Comparison of ENCODE assay signal across 9 cellular contexts in the genomic region with DNA sequence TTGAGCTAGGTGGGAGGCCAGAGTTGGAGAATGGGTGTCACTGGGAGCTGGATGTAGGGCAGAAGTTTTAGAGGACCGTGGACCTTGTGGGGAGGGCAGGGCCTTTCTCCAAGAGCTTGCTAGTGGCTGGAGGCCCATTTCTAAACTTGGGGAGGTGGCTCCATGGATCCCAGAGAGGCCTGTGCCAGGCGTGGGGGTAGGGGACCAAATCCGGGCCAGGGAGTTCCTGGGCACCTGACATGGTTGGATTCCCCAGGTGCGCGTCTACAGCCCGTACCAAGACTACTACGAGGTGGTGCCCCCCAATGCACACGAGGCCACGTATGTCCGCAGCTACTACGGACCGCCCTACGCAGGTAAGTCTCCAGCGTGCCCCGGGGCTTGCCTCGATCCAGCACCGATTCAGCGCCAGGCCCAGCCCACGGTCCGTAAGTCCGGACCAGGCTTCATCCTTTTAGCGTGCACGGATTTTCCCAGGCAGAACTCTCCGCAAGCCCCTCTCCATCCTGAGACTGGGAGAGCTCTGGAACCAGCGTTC. TPM values are rescaled to one million over a fixed set of nuclear protein-coding genes. Genes with fewer than 3 reads are reported as not detected.
DNase-seq lines count a peak whose midpoint lies in the region; ATAC-seq and TF ChIP-seq lines count a peak whose summit lies in the region.
"Had no signal": no experiment of that assay in that cellular context is flagged by ENCODE, and none has a peak within 500 bp of the region (broad histone marks: within the 10 kb centered on the region; RNA-seq: fewer than 3 reads in every experiment).

No MANE protein-coding gene starts in this region.

- no peak overlapping the region for H3K23ac ChIP-seq in H9 (ENCODE audit: insufficient read length, low read depth, low read length)

- H3K79me2 ChIP-seq in H9 (ENCODE audit: insufficient read depth, low read length) = no peaks in the 10 kb centered on the region

- peaks cover 16 to 18% of the 10 kb centered on the region in 2 experiments for H3K4me1 Mint-ChIP-seq in H9
- peaks cover 2% of the 10 kb centered on the region for H3K4me1 Mint-ChIP-seq in activated CD8-positive, alpha-beta T cell treated with anti-CD3 and anti-CD28 coated beads for 36 hours (ENCODE audit: low read depth)
- peaks cover 6 to 9% of the 10 kb centered on the region in 2 donors for H3K4me1 Mint-ChIP-seq in stimulated activated naive B cell treated with anti-CD40 and anti-IgM and Interleukin-4, amounts not matched to agents 10 μg/mL and 1 μg/mL and 100 μg/mL, for 72 hours

- DNase-seq in H9 = no peak
- DNase-seq in activated CD8-positive, alpha-beta T cell treated with anti-CD3 and anti-CD28 coated beads for 36 hours = no peak
- DNase-seq in stimulated activated naive B cell treated with anti-CD40 and anti-IgM and Interleukin-4, amounts not matched to agents 10 μg/mL and 1 μg/mL and 100 μg/mL, for 72 hours = no peak
- DNase-seq in GOT3 (lab: John Stamatoyannopoulos, UW) = no peak
- DNase-seq in inferior parietal cortex (ENCODE audit: extremely low spot score) = no peak
- no peak for DNase-seq in DMS114 treated with DMSO at 0.1 percent for 48 hours (lab: John Stamatoyannopoulos, UW; ENCODE audit: unreplicated experiment)
- no peak for DNase-seq in Ammon's horn (ENCODE audit: low spot score)

- no peaks in the 10 kb centered on the region; a peak in 1 of 5 replicates for H3K9me3 Mint-ChIP-seq in H9
- no peaks in the 10 kb centered on the region for H3K9me3 Mint-ChIP-seq in activated CD8-positive, alpha-beta T cell treated with anti-CD3 and anti-CD28 coated beads for 36 hours
- H3K9me3 Mint-ChIP-seq in stimulated activated naive B cell treated with anti-CD40 and anti-IgM and Interleukin-4, amounts not matched to agents 10 μg/mL and 1 μg/mL and 100 μg/mL, for 72 hours = no peaks in the 10 kb centered on the region

- POLR2A ChIA-PET in activated CD8-positive, alpha-beta T cell treated with anti-CD3 and anti-CD28 coated beads for 36 hours (lab: Charles Lee) = interaction anchor here (0.7 to 2.9 kb wide), 4 partner anchors 13 to 938 kb away, joined by 3 to 14 read pairs (median 6); no protein-coding TSS in a partner anchor

- intact Hi-C loops in activated CD8-positive, alpha-beta T cell treated with anti-CD3 and anti-CD28 coated beads for 36 hours (cut with micrococcal nuclease) = loop anchor here (2.0 to 5.0 kb wide), 2 partner anchors 36 to 308 kb away; no protein-coding TSS in a partner anchor

- ATAC-seq in activated CD8-positive, alpha-beta T cell treated with anti-CD3 and anti-CD28 coated beads for 36 hours = peak; percentile 40
- peak; percentile 35 to 45 for ATAC-seq in stimulated activated naive B cell treated with anti-CD40 and anti-IgM and Interleukin-4, amounts not matched to agents 10 μg/mL and 1 μg/mL and 100 μg/mL, for 72 hours (replicated peaks)

- H2BK120ac ChIP-seq in H9 (ENCODE audit: low read depth, low read length, poor library complexity, severe bottlenecking) = no peak overlapping the region

- WGBS in H9 (ENCODE audit: extremely low coverage, insufficient read length, low lambda C conversion rate) = no CpG with 5 or more reads among the region's 25 CpGs

- H2AK5ac ChIP-seq in H9 (ENCODE audit: insufficient read length, low read length) = no peak overlapping the region

- no peak overlapping the region for H3K18ac ChIP-seq in H9 (ENCODE audit: insufficient read length, low read depth, low read length)

- no peaks in the 10 kb centered on the region; the same call in 1 of the 2 replicates for H3K4me1 ChIP-seq in H9 (ENCODE audit: insufficient read depth, low read length)
- H3K4me1 ChIP-seq in iPS-20b (ENCODE audit: insufficient read depth, low read length) = peaks cover 5% of the 10 kb centered on the region; the same call in 1 of the 2 replicates

- H3K56ac ChIP-seq in H9 (ENCODE audit: insufficient read length, low read depth, low read length) = no peak overlapping the region

- H3K9ac ChIP-seq in H9 (ENCODE audit: extremely low read depth, insufficient read length, low read length) (no peak overlapping the region), iPS-20b (ENCODE audit: low read depth, low read length) (no peak overlapping the region)

- CTCF ChIA-PET in activated CD8-positive, alpha-beta T cell treated with anti-CD3 and anti-CD28 coated beads for 36 hours (lab: Charles Lee) = interaction anchor here (0.6 to 7.0 kb wide), 50 partner anchors 9 to 386 kb away, joined by 3 to 198 read pairs (median 4); partner anchors contain the start of genes ARHGEF17, FAM168A and PLEKHB1

- H3K4me2 ChIP-seq in H9 (ENCODE audit: insufficient read depth, insufficient read length, low read length) = peak overlapping the region; percentile 72

- H3K4ac ChIP-seq in H9 (ENCODE audit: low read depth, low read length) = no peak overlapping the region

- H3K9me3 ChIP-seq in H9 (ENCODE audit: control insufficient read depth, low read depth, low read length) (no peaks in the 10 kb centered on the region), iPS-20b (ENCODE audit: insufficient read depth, low read depth, low read length) (no peaks in the 10 kb centered on the region)
- H3K9me3 ChIP-seq: SJSA1 had no signal

- H3K27ac ChIP-seq in H9 (ENCODE audit: insufficient read length, low read depth, low read length) (no peak overlapping the region), iPS-20b (ENCODE audit: low read length) (no peak overlapping the region)
- H3K27ac ChIP-seq: SJSA1 had no signal

- H4K91ac ChIP-seq in H9 (ENCODE audit: insufficient read length, low read depth, low read length) = no peak overlapping the region

- no peak overlapping the region for H4K8ac ChIP-seq in H9 (replicated peaks; ENCODE audit: insufficient read length, low read depth, low read length)

- H3K36me3 ChIP-seq in iPS-20b (ENCODE audit: insufficient read depth, low read depth, low read length) = no peaks in the 10 kb centered on the region
- H3K36me3 ChIP-seq: SJSA1 had no signal

- H2BK20ac ChIP-seq in H9 (ENCODE audit: low read depth, low read length, poor library complexity, severe bottlenecking) = no peak overlapping the region

- no peak overlapping the region for H2BK12ac ChIP-seq in H9 (ENCODE audit: insufficient read length, low read depth, low read length)

- TF ChIP-seq CTCF in H9 (conservative IDR thresholded peaks at IDR 0.05) = no peak
- TF ChIP-seq CTCF in activated CD8-positive, alpha-beta T cell treated with anti-CD3 and anti-CD28 coated beads for 36 hours (IDR thresholded peaks at IDR 0.05) = no peak

- peaks cover 20% of the 10 kb centered on the region for H3K27me3 Mint-ChIP-seq in H9 (ENCODE audit: low read depth)
- H3K27me3 Mint-ChIP-seq in activated CD8-positive, alpha-beta T cell treated with anti-CD3 and anti-CD28 coated beads for 36 hours = no peaks in the 10 kb centered on the region
- H3K27me3 Mint-ChIP-seq in stimulated activated naive B cell treated with anti-CD40 and anti-IgM and Interleukin-4, amounts not matched to agents 10 μg/mL and 1 μg/mL and 100 μg/mL, for 72 hours = peaks cover 9 to 16% of the 10 kb centered on the region in 2 donors

- H3K27me3 ChIP-seq in H9 (ENCODE audit: insufficient read depth, low read length) (peaks cover 3% of the 10 kb centered on the region; the same call in 1 of the 2 replicates), iPS-20b (ENCODE audit: insufficient read depth, low read length) (peaks cover 40% of the 10 kb centered on the region)
- H3K27me3 ChIP-seq: SJSA1 had no signal

- H2BK15ac ChIP-seq in H9 (ENCODE audit: low read depth, low read length) = no peak overlapping the region

- no peaks in the 10 kb centered on the region for H3K79me1 ChIP-seq in H9 (ENCODE audit: insufficient read depth, low read depth, low read length, poor library complexity, severe bottlenecking)

- no peak overlapping the region for H2BK5ac ChIP-seq in H9 (ENCODE audit: insufficient read length, low read length)

- no peak overlapping the region for H3K14ac ChIP-seq in H9 (ENCODE audit: insufficient read depth, low read length)

- H3K36me3 Mint-ChIP-seq in H9 (ENCODE audit: insufficient read depth in 1 of 3, low read depth in 3 of 3) = peaks cover 0 to 7% (median 5%) of the 10 kb centered on the region in 3 experiments; a peak in 3 of 7 replicates
- no peaks in the 10 kb centered on the region for H3K36me3 Mint-ChIP-seq in activated CD8-positive, alpha-beta T cell treated with anti-CD3 and anti-CD28 coated beads for 36 hours (ENCODE audit: low read depth)
- no peaks in the 10 kb centered on the region for H3K36me3 Mint-ChIP-seq in stimulated activated naive B cell treated with anti-CD40 and anti-IgM and Interleukin-4, amounts not matched to agents 10 μg/mL and 1 μg/mL and 100 μg/mL, for 72 hours

- H3K4me3 ChIP-seq in iPS-20b (ENCODE audit: low read length) = peak overlapping the region; percentile 41; the same call in 1 of the 2 replicates

- no peak overlapping the region for H2AFZ ChIP-seq in H9 (ENCODE audit: low read length)

- H3K23me2 ChIP-seq in H9 (ENCODE audit: insufficient read length, low read depth, low read length, poor library complexity, severe bottlenecking) = peaks cover 6% of the 10 kb centered on the region

- H3K4me3 Mint-ChIP-seq in H9 = peak overlapping the region in 1 of 2 experiments; percentile 13; a peak in 2 of 5 replicates
- H3K4me3 Mint-ChIP-seq in activated CD8-positive, alpha-beta T cell treated with anti-CD3 and anti-CD28 coated beads for 36 hours = peak overlapping the region; percentile 29
- peak overlapping the region; percentile 69 to 78 for H3K4me3 Mint-ChIP-seq in stimulated activated naive B cell treated with anti-CD40 and anti-IgM and Interleukin-4, amounts not matched to agents 10 μg/mL and 1 μg/mL and 100 μg/mL, for 72 hours

- no peak overlapping the region for H3K27ac Mint-ChIP-seq in H9
- H3K27ac Mint-ChIP-seq in activated CD8-positive, alpha-beta T cell treated with anti-CD3 and anti-CD28 coated beads for 36 hours = no peak overlapping the region
- H3K27ac Mint-ChIP-seq in stimulated activated naive B cell treated with anti-CD40 and anti-IgM and Interleukin-4, amounts not matched to agents 10 μg/mL and 1 μg/mL and 100 μg/mL, for 72 hours = no peak overlapping the region

- no peak overlapping the region for H4K5ac ChIP-seq in H9 (ENCODE audit: insufficient read length, low read depth, low read length)

- no peaks in the 10 kb centered on the region for H4K20me1 ChIP-seq in H9 (ENCODE audit: control insufficient read depth, insufficient read depth, insufficient read length)

- no peak overlapping the region for H3T11ph ChIP-seq in H9 (ENCODE audit: low read length)

RNA-seq across cellular contexts. Expression of gene PLEKHB1, which starts 14.2 kb away (rescaled TPM):
- total RNA-seq in H9 (2021) = 34.0 and 37.1 TPM in 2 replicates
- total RNA-seq in activated CD8-positive, alpha-beta T cell treated with anti-CD3 and anti-CD28 coated beads for 36 hours = 10 to 100 TPM in 1 of 2 experiments, 1 to 10 TPM in 1; 8.6 to 11.8 TPM
- total RNA-seq: SJSA1 had no signal
